ENCODE assay signal across 8 cellular contexts in genomic region chr1:206506803-206507394, GRCh38. TPM values are rescaled to one million over a fixed set of nuclear protein-coding genes. Genes with fewer than 3 reads are reported as not detected.
DNase-seq lines count a peak whose midpoint lies in the region; ATAC-seq, FAIRE-seq and TF ChIP-seq lines count a peak whose summit lies in the region.

No MANE protein-coding gene starts in this region.

- DNase-seq in GM23248 = no peak
- DNase-seq in SK-N-SH = peak; percentile 53
- no peak for DNase-seq in endothelial cell of umbilical vein (ENCODE audit: low read depth, low spot score)
- no peak for DNase-seq in cerebellar cortex (ENCODE audit: low spot score)

- H3K4me1 ChIP-seq in ES-I3 (ENCODE audit: insufficient read depth, low read length) = peaks cover 8% of the 10 kb centered on the region
- peaks cover 35% of the 10 kb centered on the region for H3K4me1 ChIP-seq in GM23248 (ENCODE audit: insufficient read depth)
- H3K4me1 ChIP-seq in SK-N-SH (ENCODE audit: control insufficient read depth in 1 of 2, insufficient read depth in 2 of 2, low read depth in 1 of 2, low read length in 1 of 2) = peaks cover 12 to 16% of the 10 kb centered on the region in 2 experiments; a peak in 2 of 4 replicates
- no peaks in the 10 kb centered on the region for H3K4me1 ChIP-seq in endothelial cell of umbilical vein (ENCODE audit: control insufficient read depth, extremely low read depth, insufficient read depth, low read length)

- TF ChIP-seq RAD21 in SK-N-SH (IDR thresholded peaks at IDR 0.05; ENCODE audit: low read length) (no peak), neural cell (conservative IDR thresholded peaks at IDR 0.05) (no peak)

- no peaks in the 10 kb centered on the region for H3K36me3 ChIP-seq in ES-I3 (ENCODE audit: insufficient read depth, low read length)
- H3K36me3 ChIP-seq in GM23248 (ENCODE audit: low read depth) = no peaks in the 10 kb centered on the region
- H3K36me3 ChIP-seq in SK-N-SH (replicated peaks in 1 of 2; ENCODE audit: control insufficient read depth in 1 of 2, insufficient read depth in 2 of 2, low read length in 1 of 2) = no peaks in the 10 kb centered on the region
- no peaks in the 10 kb centered on the region for H3K36me3 ChIP-seq in endothelial cell of umbilical vein (ENCODE audit: control insufficient read depth in 2 of 2, extremely low read depth in 1 of 2, insufficient read depth in 2 of 2, low read length in 2 of 2)
- H3K36me3 ChIP-seq in neural cell (ENCODE audit: insufficient read depth, low read length) = no peaks in the 10 kb centered on the region

- no peak for TF ChIP-seq EP300 in SK-N-SH (IDR thresholded peaks at IDR 0.05; ENCODE audit: borderline replicate concordance in 1 of 2, low read depth in 1 of 2, low read length in 1 of 2)
- no peak for TF ChIP-seq EP300 in neural cell (conservative IDR thresholded peaks at IDR 0.05; ENCODE audit: poor library complexity, severe bottlenecking)

- CTCF ChIA-PET in SK-N-SH (lab: Yijun Ruan, JAX) = interaction anchor here (0.7 to 4.6 kb wide), 17 partner anchors 10 to 127 kb away, joined by 3 to 30 read pairs (median 5); partner anchors contain the start of gene EIF2D
- CTCF ChIA-PET in endothelial cell of umbilical vein (lab: Charles Lee) = interaction anchor here (0.8 to 1.7 kb wide), 10 partner anchors 9 to 406 kb away, joined by 3 to 12 read pairs (median 4); no protein-coding TSS in a partner anchor

- no peak for FAIRE-seq in endothelial cell of umbilical vein (lab: Jason Lieb, UNC)

- no peaks in the 10 kb centered on the region for H3K9me1 ChIP-seq in endothelial cell of umbilical vein (replicated peaks; ENCODE audit: control insufficient read depth, extremely low read depth, insufficient read depth, low read length)

- no peaks in the 10 kb centered on the region for H3K79me2 ChIP-seq in GM23248 (ENCODE audit: insufficient read depth)
- no peaks in the 10 kb centered on the region for H3K79me2 ChIP-seq in SK-N-SH (ENCODE audit: insufficient read depth)
- H3K79me2 ChIP-seq in endothelial cell of umbilical vein (ENCODE audit: control insufficient read depth, insufficient read depth, low read length) = no peaks in the 10 kb centered on the region
- H3K79me2 ChIP-seq in neural cell (replicated peaks; ENCODE audit: insufficient read depth, low read length) = no peaks in the 10 kb centered on the region

- H3K4me2 ChIP-seq in GM23248 (ENCODE audit: unreplicated experiment) = peak overlapping the region; percentile 73
- H3K4me2 ChIP-seq in SK-N-SH = peak overlapping the region; percentile 76
- peak overlapping the region; percentile 28 for H3K4me2 ChIP-seq in endothelial cell of umbilical vein (ENCODE audit: insufficient read depth, low read length)
- H3K4me2 ChIP-seq in neural cell (ENCODE audit: low read length) = no peak overlapping the region

- TF ChIP-seq CTCF in SK-N-SH (IDR thresholded peaks at IDR 0.05) = no peak
- TF ChIP-seq CTCF in endothelial cell of umbilical vein (IDR thresholded peaks at IDR 0.05; ENCODE audit: extremely low read depth in 1 of 2, insufficient read depth in 1 of 2, low read depth in 1 of 2, low read length in 2 of 2) = no peak
- TF ChIP-seq CTCF in neural cell (IDR thresholded peaks at IDR 0.05; ENCODE audit: poor library complexity, severe bottlenecking) = no peak

- dilution Hi-C loops in endothelial cell of umbilical vein (cut with MboI; ENCODE audit: extremely low pct_ligation_motif_present, low sequenced_read_pairs) = no loop called here

- peaks cover 43% of the 10 kb centered on the region for H3F3A ChIP-seq in GM23248 (ENCODE audit: insufficient read depth)
- peaks cover 20% of the 10 kb centered on the region for H3F3A ChIP-seq in SK-N-SH (replicated peaks; ENCODE audit: insufficient read depth)
- peaks cover 3% of the 10 kb centered on the region for H3F3A ChIP-seq in neural cell (ENCODE audit: insufficient read depth, low read length, poor library complexity, severe bottlenecking)

- BruUV-seq in endothelial cell of umbilical vein (replicated peaks; lab: Mats Ljungman, UMichigan) = no TSS peak

- no peak for ATAC-seq in GM18519 (IDR thresholded peaks at IDR 0.05; ENCODE audit: low FRiP score, unreplicated experiment)
- no peak for ATAC-seq in GM18873 (IDR thresholded peaks at IDR 0.05; ENCODE audit: low FRiP score, unreplicated experiment)

- H4K20me1 ChIP-seq in GM23248 (ENCODE audit: insufficient read depth) = no peaks in the 10 kb centered on the region
- H4K20me1 ChIP-seq in SK-N-SH (ENCODE audit: insufficient read depth) = no peaks in the 10 kb centered on the region
- H4K20me1 ChIP-seq in endothelial cell of umbilical vein (replicated peaks; ENCODE audit: control insufficient read depth, extremely low read depth, insufficient read depth, low read length) = no peaks in the 10 kb centered on the region
- no peaks in the 10 kb centered on the region for H4K20me1 ChIP-seq in neural cell (ENCODE audit: insufficient read depth)

- H3K4me3 ChIP-seq in GM23248 (peak overlapping the region; percentile 77), SK-N-SH (ENCODE audit: low read depth in 2 of 2, low read length in 1 of 2) (peak overlapping the region; percentile 64 to 65), endothelial cell of umbilical vein (replicated peaks in 1 of 3; ENCODE audit: insufficient read depth in 1 of 3, low read depth in 1 of 3, low read length in 3 of 3) (peak overlapping the region in 1 of 3 experiments; percentile 27), neural cell (ENCODE audit: low read length) (peak overlapping the region; percentile 70)

- H3K9ac ChIP-seq in ES-I3 (ENCODE audit: low read depth, low read length) (peak overlapping the region; percentile 84; the same call in 1 of the 2 replicates), GM23248 (peak overlapping the region; percentile 49; the same call in 1 of the 2 replicates), SK-N-SH (no peak overlapping the region), endothelial cell of umbilical vein (replicated peaks; ENCODE audit: extremely low read depth, insufficient read depth, low read length) (no peak overlapping the region), neural cell (ENCODE audit: low read length) (peak overlapping the region; percentile 49)

- H3K27me3 ChIP-seq in GM23248 (replicated peaks; ENCODE audit: insufficient read depth) (no peaks in the 10 kb centered on the region), SK-N-SH (ENCODE audit: insufficient read depth) (no peaks in the 10 kb centered on the region), endothelial cell of umbilical vein (ENCODE audit: control insufficient read depth in 2 of 2, insufficient read depth in 2 of 2, low read length in 2 of 2) (peaks cover 71 to 75% of the 10 kb centered on the region in 2 experiments), neural cell (ENCODE audit: insufficient read depth, low read depth, low read length) (peaks cover 53% of the 10 kb centered on the region)

- no peak for TF ChIP-seq POLR2A in endothelial cell of umbilical vein (IDR thresholded peaks at IDR 0.05; ENCODE audit: low read depth, low read length)

- POLR2A ChIA-PET in SK-N-SH (lab: Yijun Ruan, JAX) (no interaction called here), endothelial cell of umbilical vein (lab: Charles Lee) (interaction anchor here (0.6 kb wide), 1 partner anchor 14 kb away, joined by 5 read pairs; no protein-coding TSS in a partner anchor)

- no peaks in the 10 kb centered on the region for H3K9me2 ChIP-seq in GM23248 (ENCODE audit: insufficient read depth)
- H3K9me2 ChIP-seq in SK-N-SH = no peaks in the 10 kb centered on the region
- H3K9me2 ChIP-seq in neural cell (ENCODE audit: insufficient read depth, low read length) = no peaks in the 10 kb centered on the region

- no peaks in the 10 kb centered on the region for H3K9me3 ChIP-seq in ES-I3 (ENCODE audit: control insufficient read depth, insufficient read depth, low read length)
- H3K9me3 ChIP-seq in GM23248 (ENCODE audit: low read depth) = no peaks in the 10 kb centered on the region
- no peaks in the 10 kb centered on the region for H3K9me3 ChIP-seq in SK-N-SH
- no peaks in the 10 kb centered on the region for H3K9me3 ChIP-seq in endothelial cell of umbilical vein (replicated peaks; ENCODE audit: control insufficient read depth, insufficient read depth, low read length)
- no peaks in the 10 kb centered on the region for H3K9me3 ChIP-seq in neural cell (ENCODE audit: low read length)

- in situ Hi-C loops in GM23248 (cut with MboI) = loop anchor here (10.0 kb wide), 1 partner anchor 78 kb away; no protein-coding TSS in a partner anchor

- intact Hi-C loops in endothelial cell of umbilical vein (cut with micrococcal nuclease) = loop anchor here (1.0 kb wide), 1 partner anchor 76 kb away; no protein-coding TSS in a partner anchor

- WGBS in GM23248 (ENCODE audit: low coverage in 1 of 2, low lambda C conversion rate in 2 of 2, missing lambda C conversion rate in 2 of 2), 2 experiments = 24 to 32% methylated on average over 44 to 49 of the region's 49 CpGs
- WGBS in SK-N-SH (ENCODE audit: low lambda C conversion rate) = 18% methylated on average over 24 of the region's 49 CpGs

- H3K27ac ChIP-seq in GM23248 = no peak overlapping the region
- H3K27ac ChIP-seq in SK-N-SH (ENCODE audit: low read depth in 2 of 2, low read length in 1 of 2) = no peak overlapping the region
- no peak overlapping the region for H3K27ac ChIP-seq in endothelial cell of umbilical vein (ENCODE audit: insufficient read depth, low read depth, low read length)
- H3K27ac ChIP-seq in neural cell (ENCODE audit: low read length) = no peak overlapping the region

- H2AFZ ChIP-seq in GM23248 (peak overlapping the region; percentile 71), SK-N-SH (ENCODE audit: low read depth) (peak overlapping the region; percentile 72), endothelial cell of umbilical vein (ENCODE audit: low read depth, low read length) (peak overlapping the region; percentile 1), neural cell (ENCODE audit: low read depth, low read length) (no peak overlapping the region)

RNA-seq across cellular contexts. Expression of gene RASSF5, which starts 0.4 kb away (rescaled TPM):
- total RNA-seq in GM23248 (2014; rRNA removed; shearing (Covaris generic)) = 0.22 and 0.89 TPM in 2 replicates
- 0.28 and 0.48 TPM in 2 replicates for polyA plus RNA-seq in GM23248 (2016; fragmentation: Nextera tagmentation; extraction: Ambion mirVana)
- polyA plus RNA-seq in SK-N-SH (2012; rRNA removed) = 1.7 and 2.2 TPM in 2 replicates
- 1.6 and 1.8 TPM in 2 replicates for polyA plus RNA-seq in SK-N-SH (2012; cell fraction: cytosol; rRNA removed)
- 4.4 and 5.0 TPM in 2 replicates for polyA plus RNA-seq in SK-N-SH (2012; cell fraction: nucleus; rRNA removed)
- 0.44 and 0.60 TPM in 2 replicates for total RNA-seq in endothelial cell of umbilical vein
- 0.19 and 0.23 TPM in 2 replicates for polyA plus RNA-seq in endothelial cell of umbilical vein
- 0.30 and 0.36 TPM in 2 replicates for polyA plus RNA-seq in endothelial cell of umbilical vein (2011; cell fraction: cytosol; rRNA removed)
- 0.59 and 0.88 TPM in 2 replicates for polyA plus RNA-seq in endothelial cell of umbilical vein (2011; cell fraction: nucleus; rRNA removed)
- 0.29 and 0.44 TPM in 2 replicates for polyA plus RNA-seq in endothelial cell of umbilical vein (2012)
- polyA minus RNA-seq in endothelial cell of umbilical vein = 1.3 and 3.1 TPM in 2 replicates
- 8.6 TPM for polyA minus RNA-seq in endothelial cell of umbilical vein (2011; cell fraction: cytosol; rRNA and poly(A)+ RNA removed)
- polyA minus RNA-seq in endothelial cell of umbilical vein (2011; cell fraction: nucleus; rRNA and poly(A)+ RNA removed) = 0.29 and 0.53 TPM in 2 replicates
- polyA plus RNA-seq in neural cell = 3.2 and 4.0 TPM in 2 replicates
- 6.5 and 8.5 TPM in 2 replicates for polyA minus RNA-seq in neural cell

RNA-seq across cellular contexts. Expression of gene IKBKE, which starts 36.6 kb away (rescaled TPM):
- total RNA-seq in GM23248 (2014; rRNA removed; shearing (Covaris generic)) = 12.5 and 17.7 TPM in 2 replicates
- 13.4 and 14.5 TPM in 2 replicates for polyA plus RNA-seq in GM23248 (2016; fragmentation: Nextera tagmentation; extraction: Ambion mirVana)
- polyA plus RNA-seq in SK-N-SH (2012; rRNA removed) = 14.2 and 14.5 TPM in 2 replicates
- 6.8 and 10.4 TPM in 2 replicates for polyA plus RNA-seq in SK-N-SH (2012; cell fraction: cytosol; rRNA removed)
- 20.5 and 32.0 TPM in 2 replicates for polyA plus RNA-seq in SK-N-SH (2012; cell fraction: nucleus; rRNA removed)
- total RNA-seq in endothelial cell of umbilical vein = 16.2 and 20.7 TPM in 2 replicates
- polyA plus RNA-seq in endothelial cell of umbilical vein = 17.8 and 17.9 TPM in 2 replicates
- polyA plus RNA-seq in endothelial cell of umbilical vein (2011; cell fraction: cytosol; rRNA removed) = 16.1 and 18.1 TPM in 2 replicates
- 45.7 and 46.0 TPM in 2 replicates for polyA plus RNA-seq in endothelial cell of umbilical vein (2011; cell fraction: nucleus; rRNA removed)
- polyA plus RNA-seq in endothelial cell of umbilical vein (2012) = 18.6 and 18.9 TPM in 2 replicates
- polyA minus RNA-seq in endothelial cell of umbilical vein = 26.2 and 29.4 TPM in 2 replicates
- 6.2 TPM for polyA minus RNA-seq in endothelial cell of umbilical vein (2011; cell fraction: cytosol; rRNA and poly(A)+ RNA removed)
- 25.1 and 26.3 TPM in 2 replicates for polyA minus RNA-seq in endothelial cell of umbilical vein (2011; cell fraction: nucleus; rRNA and poly(A)+ RNA removed)
- polyA plus RNA-seq in neural cell = 0.74 TPM in 1 of 2 replicates, not detected in the other
- not detected in 2 replicates for polyA minus RNA-seq in neural cell

Comparison
In these comparisons a context has a peak if more than half of its experiments do, and no peak if none do; other contexts are left out.
1. H3K9ac ChIP-seq: peak in ES-I3 (single experiment), GM23248 (single experiment) and neural cell (single experiment); none in SK-N-SH (single experiment) and endothelial cell of umbilical vein (single experiment).